ENCODE assay signal across 13 cellular contexts in genomic region chr5:89065919-89066318, GRCh38.
DNase-seq lines count a peak whose midpoint lies in the region; ATAC-seq, FAIRE-seq and TF ChIP-seq lines count a peak whose summit lies in the region.
"Had no signal": no experiment of that assay in that cellular context is flagged by ENCODE, and none has a peak within 500 bp of the region (broad histone marks: within the 10 kb centered on the region; RNA-seq: fewer than 3 reads in every experiment).

No MANE protein-coding gene starts in this region.

- ATAC-seq in HepG2 (no peak), right lobe of liver (no peak), HG02642 (IDR thresholded peaks at IDR 0.05; ENCODE audit: poor library complexity, unreplicated experiment) (peak; percentile 90), HG03565 (IDR thresholded peaks at IDR 0.05; ENCODE audit: unreplicated experiment) (peak; percentile 87)

- no peak overlapping the region for H3K4me2 ChIP-seq in HepG2 (ENCODE audit: low read depth, low read length)

- intact Hi-C loops in HepG2 (cut with micrococcal nuclease; ENCODE audit: unreplicated experiment) = no loop called here
- intact Hi-C loops in right lobe of liver (cut with DNase I) = no loop called here
- intact Hi-C loops in kidney (cut with DNase I) = no loop called here

- no peak overlapping the region for H2AFZ ChIP-seq in HepG2 (ENCODE audit: low read length)
- H2AFZ ChIP-seq: parathyroid adenoma had no signal

- no peak overlapping the region for H3K27ac ChIP-seq in HepG2 (ENCODE audit: extremely low read length, insufficient read depth, low read length)
- no peak overlapping the region for H3K27ac ChIP-seq in right lobe of liver
- no peak overlapping the region for H3K27ac ChIP-seq in kidney (ENCODE audit: low read depth in 2 of 2, low read length in 2 of 2)
- H3K27ac ChIP-seq: parathyroid adenoma, tibial artery had no signal

- CTCF ChIA-PET in HepG2 (lab: Yijun Ruan, JAX; ENCODE audit: low intra/inter-chr PET ratio, low total read pairs) = no interaction called here

- no peak for TF ChIP-seq RAD21 in HepG2 (CRISPR knock-in tag; IDR thresholded peaks at IDR 0.05)

- DNase-seq in HepG2 (ENCODE audit: low spot score) (no peak), right lobe of liver (no peak), AG08395 (ENCODE audit: low spot score) (no peak), kidney (no peak), DMS79 treated with DMSO at 0.1 percent for 48 hours (lab: John Stamatoyannopoulos, UW) (no peak), AG20443 (ENCODE audit: low spot score) (no peak)
- DNase-seq: NCI-H1092 treated with DMSO at 0.1 percent for 48 hours, tibial artery had no signal

- H3K4me1 ChIP-seq in HepG2 (ENCODE audit: insufficient read depth, low read length) = no peaks in the 10 kb centered on the region
- no peaks in the 10 kb centered on the region for H3K4me1 ChIP-seq in right lobe of liver
- H3K4me1 ChIP-seq in kidney (ENCODE audit: control insufficient read depth in 1 of 2, insufficient read depth in 1 of 2, low read depth in 1 of 2, low read length in 2 of 2) = no peaks in the 10 kb centered on the region
- H3K4me1 ChIP-seq: parathyroid adenoma, tibial artery had no signal

- TF ChIP-seq EP300 in HepG2 (IDR thresholded peaks at IDR 0.05; ENCODE audit: low read depth in 2 of 2, low read length in 2 of 2) (no peak), HepG2 (CRISPR knock-in tag; IDR thresholded peaks at IDR 0.05; ENCODE audit: borderline replicate concordance) (no peak)

- H3K36me3 ChIP-seq in HepG2 (replicated peaks in 1 of 2; ENCODE audit: control insufficient read depth in 1 of 2, insufficient read depth in 2 of 2, low read length in 2 of 2) (no peaks in the 10 kb centered on the region), right lobe of liver (no peaks in the 10 kb centered on the region), kidney (ENCODE audit: control insufficient read depth in 1 of 2, insufficient read depth in 2 of 2, low read length in 2 of 2) (no peaks in the 10 kb centered on the region)
- H3K36me3 ChIP-seq: tibial artery had no signal

- TF ChIP-seq CTCF in HepG2 (CRISPR knock-in tag; IDR thresholded peaks at IDR 0.05) = no peak
- no peak for TF ChIP-seq CTCF in right lobe of liver (IDR thresholded peaks at IDR 0.05)
- no peak for TF ChIP-seq CTCF in kidney (IDR thresholded peaks at IDR 0.05; ENCODE audit: borderline replicate concordance, extremely low read depth, insufficient read depth)

- no peaks in the 10 kb centered on the region for H3K9me3 ChIP-seq in HepG2 (ENCODE audit: low read length)
- H3K9me3 ChIP-seq in right lobe of liver = no peaks in the 10 kb centered on the region
- no peaks in the 10 kb centered on the region for H3K9me3 ChIP-seq in kidney (ENCODE audit: control insufficient read depth in 1 of 2, low read length in 2 of 2)
- H3K9me3 ChIP-seq: tibial artery had no signal

- BruUV-seq in HepG2 (replicated peaks; lab: Mats Ljungman, UMichigan) = no TSS peak

- no peaks in the 10 kb centered on the region for H4K20me1 ChIP-seq in HepG2 (ENCODE audit: insufficient read depth, low read length)

- no peak for TF ChIP-seq POLR2A in HepG2 (IDR thresholded peaks at IDR 0.05; ENCODE audit: insufficient read depth in 1 of 2, low read depth in 2 of 2, low read length in 2 of 2)
- no peak for TF ChIP-seq POLR2A in right lobe of liver (IDR thresholded peaks at IDR 0.05)

- H3K4me3 ChIP-seq in HepG2 (replicated peaks in 1 of 3; ENCODE audit: insufficient read depth in 1 of 3, low read depth in 2 of 3, low read length in 3 of 3) (no peak overlapping the region), right lobe of liver (no peak overlapping the region), kidney (ENCODE audit: low read length in 2 of 2) (no peak overlapping the region)
- H3K4me3 ChIP-seq: tibial artery had no signal

- no peak overlapping the region for H3K9ac ChIP-seq in HepG2 (ENCODE audit: insufficient read depth, low read depth, low read length)
- no peak overlapping the region for H3K9ac ChIP-seq in kidney (ENCODE audit: low read length in 2 of 2)
- H3K9ac ChIP-seq: parathyroid adenoma had no signal

- no peak for FAIRE-seq in HepG2 (lab: Jason Lieb, UNC)
- FAIRE-seq in kidney (lab: Jason Lieb, UNC) = no peak
- FAIRE-seq: frontal cortex, TTC549 had no signal

- H3K79me2 ChIP-seq in HepG2 (ENCODE audit: insufficient read depth, low read length) = no peaks in the 10 kb centered on the region
- H3K79me2 ChIP-seq: parathyroid adenoma had no signal

- no peaks in the 10 kb centered on the region for H3K27me3 ChIP-seq in HepG2 (ENCODE audit: control insufficient read depth in 1 of 2, insufficient read depth in 2 of 2, low read length in 2 of 2)
- no peaks in the 10 kb centered on the region for H3K27me3 ChIP-seq in right lobe of liver
- H3K27me3 ChIP-seq: tibial artery had no signal

- WGBS in HepG2 (ENCODE audit: low lambda C conversion rate) = 4% methylated on average over 3 of the region's 3 CpGs
- 60% methylated on average over 3 of the region's 3 CpGs for WGBS in right lobe of liver (ENCODE audit: insufficient coverage, low coverage, low lambda C conversion rate, missing lambda C conversion rate)

- POLR2A ChIA-PET in HepG2 (lab: Yijun Ruan, JAX) = no interaction called here

- in situ Hi-C loops in HepG2 (cut with HindIII; ENCODE audit: extremely low pct_ligation_motif_present, low pct_unique_long_range_greater_than_20kb) = no loop called here

TF ChIP-seq in HepG2, 621 proteins besides CTCF, POLR2A, EP300 and RAD21:
- TF ChIP-seq RFXANK (CRISPR knock-in tag; IDR thresholded peaks at IDR 0.05) (no peak), JDP2 (CRISPR knock-in tag; IDR thresholded peaks at IDR 0.05; ENCODE audit: borderline replicate concordance) (no peak), TCF7L2 (IDR thresholded peaks at IDR 0.05; ENCODE audit: low read depth, low read length) (no peak), MAFK (conservative IDR thresholded peaks at IDR 0.05 in 1 of 2, IDR thresholded peaks at IDR 0.05 in 1 of 2; ENCODE audit: low read length in 2 of 2) (peak; percentile 11 to 66; a peak in 2 of 4 replicates)

Comparison
In these comparisons a context has a peak if more than half of its experiments do, and no peak if none do; other contexts are left out.
1. ATAC-seq: peak in HG02642 (single experiment) and HG03565 (single experiment); none in HepG2 (single experiment) and right lobe of liver (0 of 4).